Comparison of ENCODE assay signal across 1 cellular context in the genomic region with DNA sequence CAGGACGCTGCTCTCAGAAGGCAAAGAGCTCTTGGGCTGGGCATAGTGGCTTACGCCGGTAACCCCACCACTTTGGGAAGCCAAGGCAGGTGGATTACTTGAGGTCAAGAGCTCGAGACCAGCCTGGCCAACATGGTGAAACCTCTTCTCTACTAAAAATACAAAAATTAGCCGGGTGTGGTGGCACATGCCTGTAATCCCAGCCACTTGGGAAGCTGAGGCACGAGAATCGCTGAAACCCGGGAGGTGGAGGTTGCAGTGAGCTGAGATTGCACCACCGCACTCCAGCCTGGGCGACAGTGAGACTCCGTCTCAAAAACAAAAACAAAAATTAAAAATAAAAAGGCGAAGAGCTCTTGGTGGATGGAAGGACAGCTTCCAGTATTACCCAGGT.
TF ChIP-seq lines count a peak whose summit lies in the region.

No MANE protein-coding gene starts in this region.

TF ChIP-seq in HepG2, 621 proteins besides CTCF, POLR2A, EP300 and RAD21:
- TF ChIP-seq, protein P1, sequence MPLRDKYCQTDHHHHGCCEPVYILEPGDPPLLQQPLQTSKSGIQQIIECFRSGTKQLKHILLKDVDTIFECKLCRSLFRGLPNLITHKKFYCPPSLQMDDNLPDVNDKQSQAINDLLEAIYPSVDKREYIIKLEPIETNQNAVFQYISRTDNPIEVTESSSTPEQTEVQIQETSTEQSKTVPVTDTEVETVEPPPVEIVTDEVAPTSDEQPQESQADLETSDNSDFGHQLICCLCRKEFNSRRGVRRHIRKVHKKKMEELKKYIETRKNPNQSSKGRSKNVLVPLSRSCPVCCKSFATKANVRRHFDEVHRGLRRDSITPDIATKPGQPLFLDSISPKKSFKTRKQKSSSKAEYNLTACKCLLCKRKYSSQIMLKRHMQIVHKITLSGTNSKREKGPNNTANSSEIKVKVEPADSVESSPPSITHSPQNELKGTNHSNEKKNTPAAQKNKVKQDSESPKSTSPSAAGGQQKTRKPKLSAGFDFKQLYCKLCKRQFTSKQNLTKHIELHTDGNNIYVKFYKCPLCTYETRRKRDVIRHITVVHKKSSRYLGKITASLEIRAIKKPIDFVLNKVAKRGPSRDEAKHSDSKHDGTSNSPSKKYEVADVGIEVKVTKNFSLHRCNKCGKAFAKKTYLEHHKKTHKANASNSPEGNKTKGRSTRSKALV (CRISPR knock-in tag; IDR thresholded peaks at IDR 0.05) = peak; percentile 12; the same call in 1 of the 2 replicates
- TF ChIP-seq, protein P2, sequence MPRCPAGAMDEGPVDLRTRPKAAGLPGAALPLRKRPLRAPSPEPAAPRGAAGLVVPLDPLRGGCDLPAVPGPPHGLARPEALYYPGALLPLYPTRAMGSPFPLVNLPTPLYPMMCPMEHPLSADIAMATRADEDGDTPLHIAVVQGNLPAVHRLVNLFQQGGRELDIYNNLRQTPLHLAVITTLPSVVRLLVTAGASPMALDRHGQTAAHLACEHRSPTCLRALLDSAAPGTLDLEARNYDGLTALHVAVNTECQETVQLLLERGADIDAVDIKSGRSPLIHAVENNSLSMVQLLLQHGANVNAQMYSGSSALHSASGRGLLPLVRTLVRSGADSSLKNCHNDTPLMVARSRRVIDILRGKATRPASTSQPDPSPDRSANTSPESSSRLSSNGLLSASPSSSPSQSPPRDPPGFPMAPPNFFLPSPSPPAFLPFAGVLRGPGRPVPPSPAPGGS (CRISPR knock-in tag; IDR thresholded peaks at IDR 0.05) = 0 out of 2 replicates have a peak, but pooled peaks have one; percentile 9
- TF ChIP-seq ATF7-NPFF (CRISPR knock-in tag; IDR thresholded peaks at IDR 0.05; ENCODE audit: low read depth) (0 out of 2 replicates have a peak, but pooled peaks have one; percentile 4), NFKB2 (CRISPR knock-in tag; IDR thresholded peaks at IDR 0.05; ENCODE audit: borderline replicate concordance) (0 out of 2 replicates have a peak, but pooled peaks have one; percentile 32), ZBTB8A (CRISPR knock-in tag; IDR thresholded peaks at IDR 0.05; ENCODE audit: borderline replicate concordance, low read depth) (0 out of 2 replicates have a peak, but pooled peaks have one; percentile 19), ZNF598 (CRISPR knock-in tag; IDR thresholded peaks at IDR 0.05; ENCODE audit: borderline replicate concordance) (peak; percentile 9; the same call in 1 of the 2 replicates)
